Comparison of ENCODE assay signal across 29 cellular contexts in genomic region chr22:19331474-19331873, GRCh38.
"Had no signal": no experiment of that assay in that cellular context is flagged by ENCODE, and none has a peak within 500 bp of the region (broad histone marks: within the 10 kb centered on the region; RNA-seq: fewer than 3 reads in every experiment).

No MANE protein-coding gene starts in this region.

- H3K4me1 Mint-ChIP-seq: activated CD4-positive, alpha-beta memory T cell treated with anti-CD3 and anti-CD28 coated beads, Interleukin-2, amount 10 ng/mL, durations not matched to agents 7 days and 5 days; activated CD4-positive, alpha-beta T cell treated with anti-CD3 and anti-CD28 coated beads, Interleukin-2, amount 10 ng/mL, durations not matched to agents 7 days and 5 days; brain; central memory CD8-positive, alpha-beta T cell; endodermal cell had no signal

- H3K9me3 ChIP-seq: gastrocnemius medialis had no signal

- H3K4me1 ChIP-seq: ascending aorta, breast epithelium, esophagus muscularis mucosa, foreskin keratinocyte had no signal

- H3K4me3 ChIP-seq: ascending aorta, breast epithelium, coronary artery, dorsolateral prefrontal cortex, esophagus muscularis mucosa, gastrocnemius medialis had no signal

- H3K27ac Mint-ChIP-seq: activated CD4-positive, alpha-beta memory T cell treated with anti-CD3 and anti-CD28 coated beads, Interleukin-2, amount 10 ng/mL, durations not matched to agents 7 days and 5 days; activated CD4-positive, alpha-beta T cell treated with anti-CD3 and anti-CD28 coated beads, Interleukin-2, amount 10 ng/mL, durations not matched to agents 7 days and 5 days; activated naive CD8-positive, alpha-beta T cell; activated T-cell treated with anti-CD3 and anti-CD28 coated beads, Interleukin-2, amount 50 U/mL, for 24 hours; brain; dendritic cell treated with granulocyte-macrophage colony-stimulating factor and Interleukin-4, amounts not matched to agents 40 ng/mL and 50 ng/mL, for 4 days; endodermal cell had no signal

- H3K27me3 Mint-ChIP-seq: activated CD4-positive, alpha-beta memory T cell treated with anti-CD3 and anti-CD28 coated beads, Interleukin-2, amount 10 ng/mL, durations not matched to agents 7 days and 5 days; activated CD4-positive, alpha-beta T cell treated with anti-CD3 and anti-CD28 coated beads, Interleukin-2, amount 10 ng/mL, durations not matched to agents 7 days and 5 days; activated naive CD8-positive, alpha-beta T cell; activated T-cell treated with anti-CD3 and anti-CD28 coated beads, Interleukin-2, amount 50 U/mL, for 24 hours; brain; central memory CD8-positive, alpha-beta T cell; dendritic cell treated with granulocyte-macrophage colony-stimulating factor and Interleukin-4, amounts not matched to agents 40 ng/mL and 50 ng/mL, for 4 days had no signal

- ATAC-seq: activated T-cell treated with anti-CD3 and anti-CD28 coated beads, Interleukin-2, amount 50 U/mL, for 72 hours; foreskin keratinocyte had no signal

- H3K27ac ChIP-seq: ascending aorta, breast epithelium, coronary artery, dorsolateral prefrontal cortex, esophagus muscularis mucosa, foreskin keratinocyte had no signal

- H3K27me3 ChIP-seq: ascending aorta, breast epithelium, dorsolateral prefrontal cortex, esophagus muscularis mucosa, foreskin keratinocyte, gastrocnemius medialis had no signal

- DNase-seq: activated CD4-positive, alpha-beta memory T cell treated with anti-CD3 and anti-CD28 coated beads, Interleukin-2, amount 10 ng/mL, durations not matched to agents 7 days and 5 days; activated CD4-positive, alpha-beta T cell treated with anti-CD3 and anti-CD28 coated beads for 4 hours; activated CD4-positive, alpha-beta T cell treated with anti-CD3 and anti-CD28 coated beads, Interleukin-2, amount 10 ng/mL, durations not matched to agents 7 days and 5 days; activated CD4-positive, alpha-beta T cell treated with anti-CD3 and anti-CD28 coated beads, Interleukin-2, amount 50 U/mL, for 4 hours; activated CD4-positive, CD25-positive, alpha-beta regulatory T cell; activated CD4-positive, CD25-positive, alpha-beta regulatory T cell treated with anti-CD3 and anti-CD28 coated beads, Interleukin-2, amount 50 U/mL, for 72 hours; activated CD8-positive, alpha-beta memory T cell treated with anti-CD3 and anti-CD28 coated beads, Interleukin-2, amount 50 U/mL, for 48 hours; activated gamma-delta T cell treated with Interleukin-2 at 50 U/mL for 16 hours; activated naive CD4-positive, alpha-beta T cell treated with anti-CD3 and anti-CD28 coated beads, Interleukin-2, amount 50 U/mL, for 16 hours; activated naive CD4-positive, alpha-beta T cell treated with Interleukin-2 at 50 U/mL for 16 hours; activated T-cell treated with anti-CD3 and anti-CD28 coated beads for 4 hours; activated T-cell treated with anti-CD3 and anti-CD28 coated beads, Interleukin-2, amount 50 U/mL, for 24 hours; activated T-cell treated with anti-CD3 and anti-CD28 coated beads, Interleukin-2, amount 50 U/mL, for 72 hours; dorsolateral prefrontal cortex; effector memory CD4-positive, alpha-beta T cell; endodermal cell; erythroblast; foreskin keratinocyte; gastrocnemius medialis; glutamatergic neuron; T-helper 2 cell had no signal

- H3K4me3 Mint-ChIP-seq: activated CD4-positive, alpha-beta memory T cell treated with anti-CD3 and anti-CD28 coated beads, Interleukin-2, amount 10 ng/mL, durations not matched to agents 7 days and 5 days; activated CD4-positive, alpha-beta T cell treated with anti-CD3 and anti-CD28 coated beads, Interleukin-2, amount 10 ng/mL, durations not matched to agents 7 days and 5 days; activated naive CD8-positive, alpha-beta T cell; activated T-cell treated with anti-CD3 and anti-CD28 coated beads, Interleukin-2, amount 50 U/mL, for 24 hours; activated T-cell treated with anti-CD3 and anti-CD28 coated beads, Interleukin-2, amount 50 U/mL, for 72 hours; brain; central memory CD8-positive, alpha-beta T cell; dendritic cell treated with granulocyte-macrophage colony-stimulating factor and Interleukin-4, amounts not matched to agents 40 ng/mL and 50 ng/mL, for 4 days; endodermal cell had no signal
